In the genomic region with DNA sequence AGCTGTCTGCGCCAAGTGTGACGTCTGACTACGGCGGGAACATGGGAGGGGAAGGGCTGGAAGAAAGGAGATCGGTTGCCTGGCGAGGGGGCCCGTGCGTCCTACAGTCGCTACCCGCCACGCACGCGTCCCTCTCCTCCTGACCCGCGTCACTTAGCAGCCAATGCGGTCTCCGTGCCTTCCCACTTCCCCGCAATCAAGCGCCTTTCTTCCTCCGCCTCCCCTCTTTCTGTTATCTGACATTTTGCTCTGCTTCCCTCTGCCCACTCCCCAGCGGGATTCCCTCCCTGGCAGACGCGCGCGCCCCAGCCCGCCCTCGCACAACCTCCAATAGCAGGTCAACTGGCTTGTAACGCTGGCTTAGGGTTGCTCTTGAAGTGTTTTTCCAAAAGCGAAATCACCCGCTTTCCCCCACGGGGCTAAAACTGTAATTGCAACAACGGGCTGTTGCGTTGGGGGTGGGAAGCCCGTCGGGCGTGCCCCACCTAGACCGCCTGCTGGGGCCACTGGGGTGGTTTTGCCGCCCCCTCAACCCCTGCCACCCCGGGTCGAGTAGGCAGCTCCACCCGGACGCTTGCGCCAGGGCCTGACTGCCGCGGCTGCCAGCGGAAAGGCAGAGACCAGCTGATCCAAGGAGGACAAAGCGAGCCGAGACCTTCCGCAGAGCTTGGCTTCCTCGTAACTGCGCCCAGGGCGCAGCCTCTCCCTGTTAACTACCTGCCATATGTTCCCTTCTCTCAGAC, we compare ENCODE assay signal across 1 cellular context.
TF ChIP-seq lines count a peak whose summit lies in the region.

No MANE protein-coding gene starts in this region.

TF ChIP-seq in WTC11, 78 proteins besides CTCF, POLR2A, EP300 and RAD21 (continued from another document and continues in another):
- TF ChIP-seq, protein P1, sequence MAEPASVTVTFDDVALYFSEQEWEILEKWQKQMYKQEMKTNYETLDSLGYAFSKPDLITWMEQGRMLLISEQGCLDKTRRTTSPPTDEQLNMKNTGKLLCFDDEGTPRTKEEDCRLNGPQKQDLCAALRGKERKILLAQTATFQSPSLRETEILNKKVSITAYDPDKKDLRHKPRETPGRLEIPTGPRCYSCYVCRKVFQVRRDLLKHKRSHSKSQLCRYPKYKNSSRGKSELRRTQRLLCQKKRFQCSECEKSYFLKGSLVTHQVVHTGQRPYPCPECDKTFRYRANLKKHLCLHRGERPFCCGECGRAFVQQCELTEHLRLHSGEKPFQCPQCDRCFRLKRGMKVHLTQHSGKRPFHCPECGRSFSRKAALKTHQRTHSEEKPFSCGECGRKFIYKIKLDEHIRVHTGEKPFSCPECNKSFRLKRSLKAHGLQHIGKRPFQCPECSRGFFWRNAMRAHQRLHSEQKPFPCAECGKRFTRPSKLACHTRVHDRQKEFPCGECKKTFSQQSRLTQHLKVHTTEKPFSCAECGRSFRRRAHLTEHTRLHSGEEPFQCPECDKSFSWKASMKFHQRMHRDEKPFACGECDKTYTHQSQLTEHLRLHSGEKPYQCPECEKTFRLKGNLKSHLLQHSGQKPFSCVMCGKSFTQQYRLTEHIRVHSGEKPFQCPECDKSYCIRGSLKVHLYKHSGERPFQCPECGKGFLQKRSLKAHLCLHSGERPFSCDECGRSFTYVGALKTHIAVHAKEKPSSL (CRISPR knock-in tag; conservative IDR thresholded peaks at IDR 0.05) = no peak
- TF ChIP-seq ZNF138 (CRISPR knock-in tag; conservative IDR thresholded peaks at IDR 0.05) (no peak), SMAD4 (CRISPR knock-in tag; IDR thresholded peaks at IDR 0.05) (0 out of 2 replicates have a peak, but pooled peaks have one; percentile 38), ELF4 (CRISPR knock-in tag; IDR thresholded peaks at IDR 0.05; ENCODE audit: low read depth) (no peak), ZNF121 (CRISPR knock-in tag; IDR thresholded peaks at IDR 0.05) (no peak), FOXP1 (CRISPR knock-in tag; IDR thresholded peaks at IDR 0.05; ENCODE audit: borderline replicate concordance) (no peak; the same call in 1 of the 2 replicates), ZNF423 (CRISPR knock-in tag; IDR thresholded peaks at IDR 0.05) (peak; percentile 62), ZNF263 (CRISPR knock-in tag; IDR thresholded peaks at IDR 0.05; ENCODE audit: low read depth) (no peak), CBFB (CRISPR knock-in tag; IDR thresholded peaks at IDR 0.05; ENCODE audit: low read depth) (no peak), ESRRA (CRISPR knock-in tag; IDR thresholded peaks at IDR 0.05; ENCODE audit: borderline replicate concordance) (no peak), FOXJ3 (CRISPR knock-in tag; IDR thresholded peaks at IDR 0.05; ENCODE audit: borderline replicate concordance) (no peak), ETV6 (CRISPR knock-in tag; IDR thresholded peaks at IDR 0.05) (no peak), ZNF219 (CRISPR knock-in tag; IDR thresholded peaks at IDR 0.05; ENCODE audit: borderline replicate concordance) (no peak; the same call in 1 of the 2 replicates), NR3C1 (CRISPR knock-in tag; conservative IDR thresholded peaks at IDR 0.05; ENCODE audit: low read depth) (no peak), ZNF671 (CRISPR knock-in tag; IDR thresholded peaks at IDR 0.05) (no peak), JUN (CRISPR knock-in tag; IDR thresholded peaks at IDR 0.05) (peak; percentile 78), OVOL2 (CRISPR knock-in tag; IDR thresholded peaks at IDR 0.05; ENCODE audit: borderline replicate concordance) (no peak), KAT7 (CRISPR knock-in tag; IDR thresholded peaks at IDR 0.05; ENCODE audit: borderline replicate concordance) (no peak), ZNF396 (CRISPR knock-in tag; IDR thresholded peaks at IDR 0.05; ENCODE audit: borderline replicate concordance) (no peak), ATF1 (CRISPR knock-in tag; IDR thresholded peaks at IDR 0.05) (no peak)
- TF ChIP-seq, protein P2, sequence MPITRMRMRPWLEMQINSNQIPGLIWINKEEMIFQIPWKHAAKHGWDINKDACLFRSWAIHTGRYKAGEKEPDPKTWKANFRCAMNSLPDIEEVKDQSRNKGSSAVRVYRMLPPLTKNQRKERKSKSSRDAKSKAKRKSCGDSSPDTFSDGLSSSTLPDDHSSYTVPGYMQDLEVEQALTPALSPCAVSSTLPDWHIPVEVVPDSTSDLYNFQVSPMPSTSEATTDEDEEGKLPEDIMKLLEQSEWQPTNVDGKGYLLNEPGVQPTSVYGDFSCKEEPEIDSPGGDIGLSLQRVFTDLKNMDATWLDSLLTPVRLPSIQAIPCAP (CRISPR knock-in tag; IDR thresholded peaks at IDR 0.05) = no peak
- TF ChIP-seq, protein P3, sequence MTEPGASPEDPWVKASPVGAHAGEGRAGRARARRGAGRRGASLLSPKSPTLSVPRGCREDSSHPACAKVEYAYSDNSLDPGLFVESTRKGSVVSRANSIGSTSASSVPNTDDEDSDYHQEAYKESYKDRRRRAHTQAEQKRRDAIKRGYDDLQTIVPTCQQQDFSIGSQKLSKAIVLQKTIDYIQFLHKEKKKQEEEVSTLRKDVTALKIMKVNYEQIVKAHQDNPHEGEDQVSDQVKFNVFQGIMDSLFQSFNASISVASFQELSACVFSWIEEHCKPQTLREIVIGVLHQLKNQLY (CRISPR knock-in tag; IDR thresholded peaks at IDR 0.05) = no peak
- TF ChIP-seq, protein P4, sequence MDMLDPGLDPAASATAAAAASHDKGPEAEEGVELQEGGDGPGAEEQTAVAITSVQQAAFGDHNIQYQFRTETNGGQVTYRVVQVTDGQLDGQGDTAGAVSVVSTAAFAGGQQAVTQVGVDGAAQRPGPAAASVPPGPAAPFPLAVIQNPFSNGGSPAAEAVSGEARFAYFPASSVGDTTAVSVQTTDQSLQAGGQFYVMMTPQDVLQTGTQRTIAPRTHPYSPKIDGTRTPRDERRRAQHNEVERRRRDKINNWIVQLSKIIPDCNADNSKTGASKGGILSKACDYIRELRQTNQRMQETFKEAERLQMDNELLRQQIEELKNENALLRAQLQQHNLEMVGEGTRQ (CRISPR knock-in tag; IDR thresholded peaks at IDR 0.05) = no peak
- TF ChIP-seq, protein P5, sequence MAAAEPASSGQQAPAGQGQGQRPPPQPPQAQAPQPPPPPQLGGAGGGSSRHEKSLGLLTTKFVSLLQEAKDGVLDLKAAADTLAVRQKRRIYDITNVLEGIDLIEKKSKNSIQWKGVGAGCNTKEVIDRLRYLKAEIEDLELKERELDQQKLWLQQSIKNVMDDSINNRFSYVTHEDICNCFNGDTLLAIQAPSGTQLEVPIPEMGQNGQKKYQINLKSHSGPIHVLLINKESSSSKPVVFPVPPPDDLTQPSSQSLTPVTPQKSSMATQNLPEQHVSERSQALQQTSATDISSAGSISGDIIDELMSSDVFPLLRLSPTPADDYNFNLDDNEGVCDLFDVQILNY (CRISPR knock-in tag; IDR thresholded peaks at IDR 0.05) = no peak
- TF ChIP-seq, protein P6, sequence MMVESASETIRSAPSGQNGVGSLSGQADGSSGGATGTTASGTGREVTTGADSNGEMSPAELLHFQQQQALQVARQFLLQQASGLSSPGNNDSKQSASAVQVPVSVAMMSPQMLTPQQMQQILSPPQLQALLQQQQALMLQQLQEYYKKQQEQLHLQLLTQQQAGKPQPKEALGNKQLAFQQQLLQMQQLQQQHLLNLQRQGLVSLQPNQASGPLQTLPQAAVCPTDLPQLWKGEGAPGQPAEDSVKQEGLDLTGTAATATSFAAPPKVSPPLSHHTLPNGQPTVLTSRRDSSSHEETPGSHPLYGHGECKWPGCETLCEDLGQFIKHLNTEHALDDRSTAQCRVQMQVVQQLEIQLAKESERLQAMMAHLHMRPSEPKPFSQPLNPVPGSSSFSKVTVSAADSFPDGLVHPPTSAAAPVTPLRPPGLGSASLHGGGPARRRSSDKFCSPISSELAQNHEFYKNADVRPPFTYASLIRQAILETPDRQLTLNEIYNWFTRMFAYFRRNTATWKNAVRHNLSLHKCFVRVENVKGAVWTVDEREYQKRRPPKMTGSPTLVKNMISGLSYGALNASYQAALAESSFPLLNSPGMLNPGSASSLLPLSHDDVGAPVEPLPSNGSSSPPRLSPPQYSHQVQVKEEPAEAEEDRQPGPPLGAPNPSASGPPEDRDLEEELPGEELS (CRISPR knock-in tag; IDR thresholded peaks at IDR 0.05) = no peak
- TF ChIP-seq, protein P7, sequence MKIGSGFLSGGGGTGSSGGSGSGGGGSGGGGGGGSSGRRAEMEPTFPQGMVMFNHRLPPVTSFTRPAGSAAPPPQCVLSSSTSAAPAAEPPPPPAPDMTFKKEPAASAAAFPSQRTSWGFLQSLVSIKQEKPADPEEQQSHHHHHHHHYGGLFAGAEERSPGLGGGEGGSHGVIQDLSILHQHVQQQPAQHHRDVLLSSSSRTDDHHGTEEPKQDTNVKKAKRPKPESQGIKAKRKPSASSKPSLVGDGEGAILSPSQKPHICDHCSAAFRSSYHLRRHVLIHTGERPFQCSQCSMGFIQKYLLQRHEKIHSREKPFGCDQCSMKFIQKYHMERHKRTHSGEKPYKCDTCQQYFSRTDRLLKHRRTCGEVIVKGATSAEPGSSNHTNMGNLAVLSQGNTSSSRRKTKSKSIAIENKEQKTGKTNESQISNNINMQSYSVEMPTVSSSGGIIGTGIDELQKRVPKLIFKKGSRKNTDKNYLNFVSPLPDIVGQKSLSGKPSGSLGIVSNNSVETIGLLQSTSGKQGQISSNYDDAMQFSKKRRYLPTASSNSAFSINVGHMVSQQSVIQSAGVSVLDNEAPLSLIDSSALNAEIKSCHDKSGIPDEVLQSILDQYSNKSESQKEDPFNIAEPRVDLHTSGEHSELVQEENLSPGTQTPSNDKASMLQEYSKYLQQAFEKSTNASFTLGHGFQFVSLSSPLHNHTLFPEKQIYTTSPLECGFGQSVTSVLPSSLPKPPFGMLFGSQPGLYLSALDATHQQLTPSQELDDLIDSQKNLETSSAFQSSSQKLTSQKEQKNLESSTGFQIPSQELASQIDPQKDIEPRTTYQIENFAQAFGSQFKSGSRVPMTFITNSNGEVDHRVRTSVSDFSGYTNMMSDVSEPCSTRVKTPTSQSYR (CRISPR knock-in tag; IDR thresholded peaks at IDR 0.05) = 0 out of 2 replicates have a peak, but pooled peaks have one; percentile 13
- TF ChIP-seq, protein P8, sequence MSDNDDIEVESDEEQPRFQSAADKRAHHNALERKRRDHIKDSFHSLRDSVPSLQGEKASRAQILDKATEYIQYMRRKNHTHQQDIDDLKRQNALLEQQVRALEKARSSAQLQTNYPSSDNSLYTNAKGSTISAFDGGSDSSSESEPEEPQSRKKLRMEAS (CRISPR knock-in tag; IDR thresholded peaks at IDR 0.05) = peak; percentile 41; the same call in 1 of the 2 replicates
- TF ChIP-seq, protein P9, sequence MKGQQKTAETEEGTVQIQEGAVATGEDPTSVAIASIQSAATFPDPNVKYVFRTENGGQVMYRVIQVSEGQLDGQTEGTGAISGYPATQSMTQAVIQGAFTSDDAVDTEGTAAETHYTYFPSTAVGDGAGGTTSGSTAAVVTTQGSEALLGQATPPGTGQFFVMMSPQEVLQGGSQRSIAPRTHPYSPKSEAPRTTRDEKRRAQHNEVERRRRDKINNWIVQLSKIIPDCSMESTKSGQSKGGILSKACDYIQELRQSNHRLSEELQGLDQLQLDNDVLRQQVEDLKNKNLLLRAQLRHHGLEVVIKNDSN (CRISPR knock-in tag; IDR thresholded peaks at IDR 0.05) = no peak
- TF ChIP-seq, protein P10, sequence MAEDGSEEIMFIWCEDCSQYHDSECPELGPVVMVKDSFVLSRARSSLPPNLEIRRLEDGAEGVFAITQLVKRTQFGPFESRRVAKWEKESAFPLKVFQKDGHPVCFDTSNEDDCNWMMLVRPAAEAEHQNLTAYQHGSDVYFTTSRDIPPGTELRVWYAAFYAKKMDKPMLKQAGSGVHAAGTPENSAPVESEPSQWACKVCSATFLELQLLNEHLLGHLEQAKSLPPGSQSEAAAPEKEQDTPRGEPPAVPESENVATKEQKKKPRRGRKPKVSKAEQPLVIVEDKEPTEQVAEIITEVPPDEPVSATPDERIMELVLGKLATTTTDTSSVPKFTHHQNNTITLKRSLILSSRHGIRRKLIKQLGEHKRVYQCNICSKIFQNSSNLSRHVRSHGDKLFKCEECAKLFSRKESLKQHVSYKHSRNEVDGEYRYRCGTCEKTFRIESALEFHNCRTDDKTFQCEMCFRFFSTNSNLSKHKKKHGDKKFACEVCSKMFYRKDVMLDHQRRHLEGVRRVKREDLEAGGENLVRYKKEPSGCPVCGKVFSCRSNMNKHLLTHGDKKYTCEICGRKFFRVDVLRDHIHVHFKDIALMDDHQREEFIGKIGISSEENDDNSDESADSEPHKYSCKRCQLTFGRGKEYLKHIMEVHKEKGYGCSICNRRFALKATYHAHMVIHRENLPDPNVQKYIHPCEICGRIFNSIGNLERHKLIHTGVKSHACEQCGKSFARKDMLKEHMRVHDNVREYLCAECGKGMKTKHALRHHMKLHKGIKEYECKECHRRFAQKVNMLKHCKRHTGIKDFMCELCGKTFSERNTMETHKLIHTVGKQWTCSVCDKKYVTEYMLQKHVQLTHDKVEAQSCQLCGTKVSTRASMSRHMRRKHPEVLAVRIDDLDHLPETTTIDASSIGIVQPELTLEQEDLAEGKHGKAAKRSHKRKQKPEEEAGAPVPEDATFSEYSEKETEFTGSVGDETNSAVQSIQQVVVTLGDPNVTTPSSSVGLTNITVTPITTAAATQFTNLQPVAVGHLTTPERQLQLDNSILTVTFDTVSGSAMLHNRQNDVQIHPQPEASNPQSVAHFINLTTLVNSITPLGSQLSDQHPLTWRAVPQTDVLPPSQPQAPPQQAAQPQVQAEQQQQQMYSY (CRISPR knock-in tag; IDR thresholded peaks at IDR 0.05) = no peak
- TF ChIP-seq, protein P11, sequence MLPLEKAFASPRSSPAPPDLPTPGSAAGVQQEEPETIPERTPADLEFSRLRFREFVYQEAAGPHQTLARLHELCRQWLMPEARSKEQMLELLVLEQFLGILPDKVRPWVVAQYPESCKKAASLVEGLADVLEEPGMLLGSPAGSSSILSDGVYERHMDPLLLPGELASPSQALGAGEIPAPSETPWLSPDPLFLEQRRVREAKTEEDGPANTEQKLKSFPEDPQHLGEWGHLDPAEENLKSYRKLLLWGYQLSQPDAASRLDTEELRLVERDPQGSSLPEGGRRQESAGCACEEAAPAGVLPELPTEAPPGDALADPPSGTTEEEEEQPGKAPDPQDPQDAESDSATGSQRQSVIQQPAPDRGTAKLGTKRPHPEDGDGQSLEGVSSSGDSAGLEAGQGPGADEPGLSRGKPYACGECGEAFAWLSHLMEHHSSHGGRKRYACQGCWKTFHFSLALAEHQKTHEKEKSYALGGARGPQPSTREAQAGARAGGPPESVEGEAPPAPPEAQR (CRISPR knock-in tag; IDR thresholded peaks at IDR 0.05) = no peak
- TF ChIP-seq, protein P12, sequence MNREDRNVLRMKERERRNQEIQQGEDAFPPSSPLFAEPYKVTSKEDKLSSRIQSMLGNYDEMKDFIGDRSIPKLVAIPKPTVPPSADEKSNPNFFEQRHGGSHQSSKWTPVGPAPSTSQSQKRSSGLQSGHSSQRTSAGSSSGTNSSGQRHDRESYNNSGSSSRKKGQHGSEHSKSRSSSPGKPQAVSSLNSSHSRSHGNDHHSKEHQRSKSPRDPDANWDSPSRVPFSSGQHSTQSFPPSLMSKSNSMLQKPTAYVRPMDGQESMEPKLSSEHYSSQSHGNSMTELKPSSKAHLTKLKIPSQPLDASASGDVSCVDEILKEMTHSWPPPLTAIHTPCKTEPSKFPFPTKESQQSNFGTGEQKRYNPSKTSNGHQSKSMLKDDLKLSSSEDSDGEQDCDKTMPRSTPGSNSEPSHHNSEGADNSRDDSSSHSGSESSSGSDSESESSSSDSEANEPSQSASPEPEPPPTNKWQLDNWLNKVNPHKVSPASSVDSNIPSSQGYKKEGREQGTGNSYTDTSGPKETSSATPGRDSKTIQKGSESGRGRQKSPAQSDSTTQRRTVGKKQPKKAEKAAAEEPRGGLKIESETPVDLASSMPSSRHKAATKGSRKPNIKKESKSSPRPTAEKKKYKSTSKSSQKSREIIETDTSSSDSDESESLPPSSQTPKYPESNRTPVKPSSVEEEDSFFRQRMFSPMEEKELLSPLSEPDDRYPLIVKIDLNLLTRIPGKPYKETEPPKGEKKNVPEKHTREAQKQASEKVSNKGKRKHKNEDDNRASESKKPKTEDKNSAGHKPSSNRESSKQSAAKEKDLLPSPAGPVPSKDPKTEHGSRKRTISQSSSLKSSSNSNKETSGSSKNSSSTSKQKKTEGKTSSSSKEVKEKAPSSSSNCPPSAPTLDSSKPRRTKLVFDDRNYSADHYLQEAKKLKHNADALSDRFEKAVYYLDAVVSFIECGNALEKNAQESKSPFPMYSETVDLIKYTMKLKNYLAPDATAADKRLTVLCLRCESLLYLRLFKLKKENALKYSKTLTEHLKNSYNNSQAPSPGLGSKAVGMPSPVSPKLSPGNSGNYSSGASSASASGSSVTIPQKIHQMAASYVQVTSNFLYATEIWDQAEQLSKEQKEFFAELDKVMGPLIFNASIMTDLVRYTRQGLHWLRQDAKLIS (CRISPR knock-in tag; IDR thresholded peaks at IDR 0.05; ENCODE audit: borderline replicate concordance) = no peak; the same call in 1 of the 2 replicates
